In the genomic region with DNA sequence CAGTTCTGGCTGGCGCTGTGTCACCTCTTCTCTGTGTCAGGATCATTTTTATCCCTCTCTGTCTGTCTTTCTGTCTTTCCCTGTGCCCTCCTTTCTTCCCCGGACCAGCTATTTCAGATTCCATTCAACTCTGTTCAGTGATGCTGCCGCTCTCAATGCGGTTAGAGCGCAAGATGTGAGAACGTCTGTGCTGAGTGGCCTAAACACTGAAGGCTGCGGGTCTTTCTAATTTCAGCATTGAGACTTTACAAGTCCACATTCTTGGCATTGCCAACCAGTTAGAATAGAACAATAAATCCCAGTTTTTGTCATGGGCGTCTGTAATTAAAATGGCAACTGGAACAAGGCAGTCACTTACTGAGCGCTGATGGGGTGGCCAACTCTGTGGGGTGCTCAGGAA, we compare ENCODE assay signal across 19 cellular contexts.
DNase-seq lines count a peak whose midpoint lies in the region; ATAC-seq and TF ChIP-seq lines count a peak whose summit lies in the region.
"Had no signal": no experiment of that assay in that cellular context is flagged by ENCODE, and none has a peak within 500 bp of the region (broad histone marks: within the 10 kb centered on the region; RNA-seq: fewer than 3 reads in every experiment).

No MANE protein-coding gene starts in this region.

- H3K4me1 Mint-ChIP-seq in CD4-positive, alpha-beta memory T cell = peaks cover 8 to 24% (median 12%) of the 10 kb centered on the region in 4 donors
- peaks cover 34% of the 10 kb centered on the region for H3K4me1 Mint-ChIP-seq in activated T-helper 2 cell treated with anti-CD3 and anti-CD28 coated beads, Interferon-gamma antibody, Interleukin-2, Interleukin-4, amounts not matched to agents 10 μg/mL and 5 μg/mL and 100 μg/mL, durations not matched to agents 14 hours and 24 hours and 36 hours (ENCODE audit: low read depth)
- H3K4me1 Mint-ChIP-seq in immature natural killer cell = peaks cover 14 to 15% of the 10 kb centered on the region in 2 donors
- H3K4me1 Mint-ChIP-seq in osteocyte (ENCODE audit: unreplicated experiment) = peaks cover 11% of the 10 kb centered on the region

- H3K4me3 Mint-ChIP-seq in CD4-positive, alpha-beta memory T cell = no peak overlapping the region
- no peak overlapping the region for H3K4me3 Mint-ChIP-seq in activated T-helper 2 cell treated with anti-CD3 and anti-CD28 coated beads, Interferon-gamma antibody, Interleukin-2, Interleukin-4, amounts not matched to agents 10 μg/mL and 5 μg/mL and 100 μg/mL, durations not matched to agents 14 hours and 24 hours and 36 hours (ENCODE audit: low read depth)
- H3K4me3 Mint-ChIP-seq in immature natural killer cell (no peak overlapping the region), osteocyte (ENCODE audit: unreplicated experiment) (no peak overlapping the region)
- H3K4me3 Mint-ChIP-seq: CD14-positive monocyte, HFFc6 had no signal

- DNase-seq in CD4-positive, alpha-beta memory T cell = no peak
- DNase-seq in activated T-helper 2 cell treated with anti-CD3 and anti-CD28 coated beads, Interferon-gamma antibody, Interleukin-2, Interleukin-4, amounts not matched to agents 10 μg/mL and 5 μg/mL and 100 μg/mL, durations not matched to agents 14 hours and 24 hours and 36 hours (ENCODE audit: low spot score) = no peak
- no peak for DNase-seq in immature natural killer cell
- no peak for DNase-seq in osteocyte (ENCODE audit: extremely low spot score, unreplicated experiment)
- DNase-seq in SW480 (ENCODE audit: low spot score) = no peak
- no peak for DNase-seq in NCI-H2171 (lab: John Stamatoyannopoulos, UW)
- DNase-seq: EL, HFFc6, MV-4-11, NCI-H1417, NCI-H1930, NCI-H2171 treated with DMSO at 0.1 percent for 48 hours, NCI-H510A, NCI-H774, SJCRH30 had no signal

- H3K27ac Mint-ChIP-seq in CD4-positive, alpha-beta memory T cell = peak overlapping the region in 5 of 7 donors; percentile 8 to 91 (median 37)
- H3K27ac Mint-ChIP-seq in activated T-helper 2 cell treated with anti-CD3 and anti-CD28 coated beads, Interferon-gamma antibody, Interleukin-2, Interleukin-4, amounts not matched to agents 10 μg/mL and 5 μg/mL and 100 μg/mL, durations not matched to agents 14 hours and 24 hours and 36 hours = peak overlapping the region; percentile 44
- H3K27ac Mint-ChIP-seq in immature natural killer cell = peak overlapping the region in 4 of 6 donors; percentile 29 to 65 (median 42)
- peak overlapping the region; percentile 39 for H3K27ac Mint-ChIP-seq in osteocyte (ENCODE audit: unreplicated experiment)
- H3K27ac Mint-ChIP-seq: HFFc6 had no signal

- H3K27ac ChIP-seq in CD4-positive, alpha-beta memory T cell (ENCODE audit: low read depth, low read length) = no peak overlapping the region
- H3K27ac ChIP-seq: RWPE1, SJCRH30 had no signal

- peaks cover 11% of the 10 kb centered on the region for H3K4me1 ChIP-seq in CD4-positive, alpha-beta memory T cell (ENCODE audit: insufficient read depth, low read length)
- H3K4me1 ChIP-seq: SJCRH30 had no signal

- no peaks in the 10 kb centered on the region for H3K27me3 ChIP-seq in CD4-positive, alpha-beta memory T cell (ENCODE audit: insufficient read depth, low read length)
- H3K27me3 ChIP-seq: SJCRH30 had no signal

- POLR2A ChIA-PET in CD4-positive, alpha-beta memory T cell (lab: Charles Lee; ENCODE audit: partially characterized antibody) = no interaction called here

- CTCF ChIA-PET in CD4-positive, alpha-beta memory T cell (lab: Charles Lee; ENCODE audit: partially characterized antibody) = no interaction called here

- H3K36me3 ChIP-seq in CD4-positive, alpha-beta memory T cell (ENCODE audit: insufficient read depth, low read length) = peaks cover 8% of the 10 kb centered on the region
- H3K36me3 ChIP-seq: SJCRH30 had no signal

- no peaks in the 10 kb centered on the region for H3K9me3 Mint-ChIP-seq in CD4-positive, alpha-beta memory T cell
- no peaks in the 10 kb centered on the region for H3K9me3 Mint-ChIP-seq in activated T-helper 2 cell treated with anti-CD3 and anti-CD28 coated beads, Interferon-gamma antibody, Interleukin-2, Interleukin-4, amounts not matched to agents 10 μg/mL and 5 μg/mL and 100 μg/mL, durations not matched to agents 14 hours and 24 hours and 36 hours
- H3K9me3 Mint-ChIP-seq in immature natural killer cell = no peaks in the 10 kb centered on the region
- H3K9me3 Mint-ChIP-seq in osteocyte (ENCODE audit: unreplicated experiment) = no peaks in the 10 kb centered on the region
- H3K9me3 Mint-ChIP-seq: CD14-positive monocyte, HFFc6 had no signal

- intact Hi-C loops in CD4-positive, alpha-beta memory T cell (cut with micrococcal nuclease) = no loop called here
- intact Hi-C loops in activated T-helper 2 cell treated with anti-CD3 and anti-CD28 coated beads, Interferon-gamma antibody, Interleukin-2, Interleukin-4, amounts not matched to agents 10 μg/mL and 5 μg/mL and 100 μg/mL, durations not matched to agents 14 hours and 24 hours and 36 hours (cut with micrococcal nuclease) = no loop called here

- ATAC-seq in GM18909 (IDR thresholded peaks at IDR 0.05; ENCODE audit: poor library complexity, unreplicated experiment) (no peak), GM21717 (IDR thresholded peaks at IDR 0.05; ENCODE audit: unreplicated experiment) (no peak)

- no peaks in the 10 kb centered on the region for H3K27me3 Mint-ChIP-seq in CD4-positive, alpha-beta memory T cell
- no peaks in the 10 kb centered on the region for H3K27me3 Mint-ChIP-seq in activated T-helper 2 cell treated with anti-CD3 and anti-CD28 coated beads, Interferon-gamma antibody, Interleukin-2, Interleukin-4, amounts not matched to agents 10 μg/mL and 5 μg/mL and 100 μg/mL, durations not matched to agents 14 hours and 24 hours and 36 hours (ENCODE audit: low read depth)
- H3K27me3 Mint-ChIP-seq in immature natural killer cell (ENCODE audit: low read depth in 3 of 3) (no peaks in the 10 kb centered on the region), osteocyte (ENCODE audit: unreplicated experiment) (no peaks in the 10 kb centered on the region)

- TF ChIP-seq CTCF in osteocyte (IDR thresholded peaks at IDR 0.05) = no peak

- H3K36me3 Mint-ChIP-seq in CD4-positive, alpha-beta memory T cell = peaks cover 35 to 49% of the 10 kb centered on the region in 2 donors
- H3K36me3 Mint-ChIP-seq in activated T-helper 2 cell treated with anti-CD3 and anti-CD28 coated beads, Interferon-gamma antibody, Interleukin-2, Interleukin-4, amounts not matched to agents 10 μg/mL and 5 μg/mL and 100 μg/mL, durations not matched to agents 14 hours and 24 hours and 36 hours (ENCODE audit: low read depth) = peaks cover 27% of the 10 kb centered on the region
- H3K36me3 Mint-ChIP-seq in immature natural killer cell (peaks cover 0 to 38% (median 12%) of the 10 kb centered on the region in 3 donors), osteocyte (ENCODE audit: unreplicated experiment) (peaks cover 37% of the 10 kb centered on the region)

- no peaks in the 10 kb centered on the region for H3K9me3 ChIP-seq in CD4-positive, alpha-beta memory T cell (ENCODE audit: control insufficient read depth in 1 of 2, low read length in 2 of 2)
- H3K9me3 ChIP-seq: SJCRH30 had no signal

- no peak overlapping the region for H3K4me3 ChIP-seq in CD4-positive, alpha-beta memory T cell (ENCODE audit: low read length in 2 of 2)
- H3K4me3 ChIP-seq: SJCRH30 had no signal
